ENCODE assay signal across 2 cellular contexts in genomic region chr9:113274474-113275146, GRCh38.
TF ChIP-seq lines count a peak whose summit lies in the region.

No MANE protein-coding gene starts in this region.

TF ChIP-seq in GM23338, 12 proteins besides CTCF, POLR2A, EP300 and RAD21:
- TF ChIP-seq EZH2phosphoT487 (IDR thresholded peaks at IDR 0.05; ENCODE audit: unreplicated experiment) (no peak), ZNF331 (CRISPR knock-in tag; IDR thresholded peaks at IDR 0.05; ENCODE audit: low read depth) (no peak), ZNF114 (CRISPR knock-in tag; IDR thresholded peaks at IDR 0.05) (no peak), REST (IDR thresholded peaks at IDR 0.05; ENCODE audit: unreplicated experiment) (no peak), NANOG (IDR thresholded peaks at IDR 0.05; ENCODE audit: borderline replicate concordance) (no peak), EZH2 (IDR thresholded peaks at IDR 0.05; ENCODE audit: low read depth, unreplicated experiment) (no peak), CREB1 (CRISPR knock-in tag; IDR thresholded peaks at IDR 0.05; ENCODE audit: low read depth) (no peak), ZNF462 (CRISPR knock-in tag; IDR thresholded peaks at IDR 0.05) (no peak)

TF ChIP-seq in H1, 55 proteins besides CTCF, POLR2A, EP300 and RAD21:
- TF ChIP-seq HDAC6 (IDR thresholded peaks at IDR 0.05; ENCODE audit: low read depth, low read length): no peak
- no peak for TF ChIP-seq SRF (IDR thresholded peaks at IDR 0.05; ENCODE audit: low read depth, low read length)
- no peak for TF ChIP-seq SP4 (IDR thresholded peaks at IDR 0.05; ENCODE audit: low read length)
- TF ChIP-seq SAP30 (IDR thresholded peaks at IDR 0.05; ENCODE audit: insufficient read depth, insufficient replicate concordance, low read length): peak; percentile 74
- no peak for TF ChIP-seq TBP (IDR thresholded peaks at IDR 0.05; ENCODE audit: low read depth, low read length)
- no peak for TF ChIP-seq CREB1 (IDR thresholded peaks at IDR 0.05)
- no peak for TF ChIP-seq PHF8 (conservative IDR thresholded peaks at IDR 0.05; ENCODE audit: low read depth, low read length)
- no peak for TF ChIP-seq CBX5 (IDR thresholded peaks at IDR 0.05; ENCODE audit: low read depth, low read length)
- TF ChIP-seq JUND (IDR thresholded peaks at IDR 0.05; ENCODE audit: low read length): no peak
- TF ChIP-seq HDAC2 (IDR thresholded peaks at IDR 0.05; ENCODE audit: borderline replicate concordance in 1 of 2, low read depth in 2 of 2, low read length in 2 of 2): 0 out of 4 replicates have a peak, but pooled peaks of 1 of the 2 experiments have one; percentile 15
- no peak for TF ChIP-seq SP1 (IDR thresholded peaks at IDR 0.05; ENCODE audit: low read depth, low read length)
- no peak for TF ChIP-seq CBX8 (IDR thresholded peaks at IDR 0.05; ENCODE audit: borderline replicate concordance, low read depth, low read length)
- TF ChIP-seq YY1 (IDR thresholded peaks at IDR 0.05; ENCODE audit: low read depth, low read length): no peak
- TF ChIP-seq ATF2 (IDR thresholded peaks at IDR 0.05; ENCODE audit: low read length): no peak
- no peak for TF ChIP-seq POU5F1 (IDR thresholded peaks at IDR 0.05; ENCODE audit: low read depth, low read length)
- no peak for TF ChIP-seq FOSL1 (IDR thresholded peaks at IDR 0.05; ENCODE audit: insufficient read depth, low read depth, low read length)
- no peak for TF ChIP-seq KDM5A (IDR thresholded peaks at IDR 0.05; ENCODE audit: low read length)
- TF ChIP-seq CHD1 (IDR thresholded peaks at IDR 0.05; ENCODE audit: low read depth, low read length): no peak
- TF ChIP-seq SIN3A (conservative IDR thresholded peaks at IDR 0.05 in 1 of 2, IDR thresholded peaks at IDR 0.05 in 1 of 2; ENCODE audit: low read depth in 1 of 2, low read length in 2 of 2): peak in 1 of 2 experiments; percentile 78; a peak in 1 of 4 replicates
- TF ChIP-seq BRCA1 (IDR thresholded peaks at IDR 0.05; ENCODE audit: low read depth, low read length): no peak
- no peak for TF ChIP-seq KDM1A (IDR thresholded peaks at IDR 0.05; ENCODE audit: borderline replicate concordance, low read length)
- no peak for TF ChIP-seq BACH1 (IDR thresholded peaks at IDR 0.05; ENCODE audit: low read length)
- TF ChIP-seq RXRA (IDR thresholded peaks at IDR 0.05; ENCODE audit: insufficient read depth, low read depth, low read length): no peak
- TF ChIP-seq, protein P1, sequence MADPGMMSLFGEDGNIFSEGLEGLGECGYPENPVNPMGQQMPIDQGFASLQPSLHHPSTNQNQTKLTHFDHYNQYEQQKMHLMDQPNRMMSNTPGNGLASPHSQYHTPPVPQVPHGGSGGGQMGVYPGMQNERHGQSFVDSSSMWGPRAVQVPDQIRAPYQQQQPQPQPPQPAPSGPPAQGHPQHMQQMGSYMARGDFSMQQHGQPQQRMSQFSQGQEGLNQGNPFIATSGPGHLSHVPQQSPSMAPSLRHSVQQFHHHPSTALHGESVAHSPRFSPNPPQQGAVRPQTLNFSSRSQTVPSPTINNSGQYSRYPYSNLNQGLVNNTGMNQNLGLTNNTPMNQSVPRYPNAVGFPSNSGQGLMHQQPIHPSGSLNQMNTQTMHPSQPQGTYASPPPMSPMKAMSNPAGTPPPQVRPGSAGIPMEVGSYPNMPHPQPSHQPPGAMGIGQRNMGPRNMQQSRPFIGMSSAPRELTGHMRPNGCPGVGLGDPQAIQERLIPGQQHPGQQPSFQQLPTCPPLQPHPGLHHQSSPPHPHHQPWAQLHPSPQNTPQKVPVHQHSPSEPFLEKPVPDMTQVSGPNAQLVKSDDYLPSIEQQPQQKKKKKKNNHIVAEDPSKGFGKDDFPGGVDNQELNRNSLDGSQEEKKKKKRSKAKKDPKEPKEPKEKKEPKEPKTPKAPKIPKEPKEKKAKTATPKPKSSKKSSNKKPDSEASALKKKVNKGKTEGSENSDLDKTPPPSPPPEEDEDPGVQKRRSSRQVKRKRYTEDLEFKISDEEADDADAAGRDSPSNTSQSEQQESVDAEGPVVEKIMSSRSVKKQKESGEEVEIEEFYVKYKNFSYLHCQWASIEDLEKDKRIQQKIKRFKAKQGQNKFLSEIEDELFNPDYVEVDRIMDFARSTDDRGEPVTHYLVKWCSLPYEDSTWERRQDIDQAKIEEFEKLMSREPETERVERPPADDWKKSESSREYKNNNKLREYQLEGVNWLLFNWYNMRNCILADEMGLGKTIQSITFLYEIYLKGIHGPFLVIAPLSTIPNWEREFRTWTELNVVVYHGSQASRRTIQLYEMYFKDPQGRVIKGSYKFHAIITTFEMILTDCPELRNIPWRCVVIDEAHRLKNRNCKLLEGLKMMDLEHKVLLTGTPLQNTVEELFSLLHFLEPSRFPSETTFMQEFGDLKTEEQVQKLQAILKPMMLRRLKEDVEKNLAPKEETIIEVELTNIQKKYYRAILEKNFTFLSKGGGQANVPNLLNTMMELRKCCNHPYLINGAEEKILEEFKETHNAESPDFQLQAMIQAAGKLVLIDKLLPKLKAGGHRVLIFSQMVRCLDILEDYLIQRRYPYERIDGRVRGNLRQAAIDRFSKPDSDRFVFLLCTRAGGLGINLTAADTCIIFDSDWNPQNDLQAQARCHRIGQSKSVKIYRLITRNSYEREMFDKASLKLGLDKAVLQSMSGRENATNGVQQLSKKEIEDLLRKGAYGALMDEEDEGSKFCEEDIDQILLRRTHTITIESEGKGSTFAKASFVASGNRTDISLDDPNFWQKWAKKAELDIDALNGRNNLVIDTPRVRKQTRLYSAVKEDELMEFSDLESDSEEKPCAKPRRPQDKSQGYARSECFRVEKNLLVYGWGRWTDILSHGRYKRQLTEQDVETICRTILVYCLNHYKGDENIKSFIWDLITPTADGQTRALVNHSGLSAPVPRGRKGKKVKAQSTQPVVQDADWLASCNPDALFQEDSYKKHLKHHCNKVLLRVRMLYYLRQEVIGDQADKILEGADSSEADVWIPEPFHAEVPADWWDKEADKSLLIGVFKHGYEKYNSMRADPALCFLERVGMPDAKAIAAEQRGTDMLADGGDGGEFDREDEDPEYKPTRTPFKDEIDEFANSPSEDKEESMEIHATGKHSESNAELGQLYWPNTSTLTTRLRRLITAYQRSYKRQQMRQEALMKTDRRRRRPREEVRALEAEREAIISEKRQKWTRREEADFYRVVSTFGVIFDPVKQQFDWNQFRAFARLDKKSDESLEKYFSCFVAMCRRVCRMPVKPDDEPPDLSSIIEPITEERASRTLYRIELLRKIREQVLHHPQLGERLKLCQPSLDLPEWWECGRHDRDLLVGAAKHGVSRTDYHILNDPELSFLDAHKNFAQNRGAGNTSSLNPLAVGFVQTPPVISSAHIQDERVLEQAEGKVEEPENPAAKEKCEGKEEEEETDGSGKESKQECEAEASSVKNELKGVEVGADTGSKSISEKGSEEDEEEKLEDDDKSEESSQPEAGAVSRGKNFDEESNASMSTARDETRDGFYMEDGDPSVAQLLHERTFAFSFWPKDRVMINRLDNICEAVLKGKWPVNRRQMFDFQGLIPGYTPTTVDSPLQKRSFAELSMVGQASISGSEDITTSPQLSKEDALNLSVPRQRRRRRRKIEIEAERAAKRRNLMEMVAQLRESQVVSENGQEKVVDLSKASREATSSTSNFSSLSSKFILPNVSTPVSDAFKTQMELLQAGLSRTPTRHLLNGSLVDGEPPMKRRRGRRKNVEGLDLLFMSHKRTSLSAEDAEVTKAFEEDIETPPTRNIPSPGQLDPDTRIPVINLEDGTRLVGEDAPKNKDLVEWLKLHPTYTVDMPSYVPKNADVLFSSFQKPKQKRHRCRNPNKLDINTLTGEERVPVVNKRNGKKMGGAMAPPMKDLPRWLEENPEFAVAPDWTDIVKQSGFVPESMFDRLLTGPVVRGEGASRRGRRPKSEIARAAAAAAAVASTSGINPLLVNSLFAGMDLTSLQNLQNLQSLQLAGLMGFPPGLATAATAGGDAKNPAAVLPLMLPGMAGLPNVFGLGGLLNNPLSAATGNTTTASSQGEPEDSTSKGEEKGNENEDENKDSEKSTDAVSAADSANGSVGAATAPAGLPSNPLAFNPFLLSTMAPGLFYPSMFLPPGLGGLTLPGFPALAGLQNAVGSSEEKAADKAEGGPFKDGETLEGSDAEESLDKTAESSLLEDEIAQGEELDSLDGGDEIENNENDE (IDR thresholded peaks at IDR 0.05; ENCODE audit: insufficient replicate concordance, low read length): no peak
